Comparison of ENCODE assay signal across 8 cellular contexts in genomic region chr13:40682449-40683240, GRCh38. TPM values are rescaled to one million over a fixed set of nuclear protein-coding genes. Genes with fewer than 3 reads are reported as not detected.
DNase-seq lines count a peak whose midpoint lies in the region; ATAC-seq, FAIRE-seq and TF ChIP-seq lines count a peak whose summit lies in the region.

No MANE protein-coding gene starts in this region.

- no peak for TF ChIP-seq POLR2A in K562 (conservative IDR thresholded peaks at IDR 0.05)

- no peak overlapping the region for H2AFZ ChIP-seq in K562 (ENCODE audit: low read depth, low read length)

- DNase-seq in NCI-H2196 (lab: John Stamatoyannopoulos, UW; ENCODE audit: unreplicated experiment) (peak; percentile 31), NCI-H2196 treated with DMSO at 0.1 percent for 48 hours (lab: John Stamatoyannopoulos, UW; ENCODE audit: unreplicated experiment) (no peak), NCI-H1694 (lab: John Stamatoyannopoulos, UW) (peak; percentile 42), K562 (ENCODE audit: extremely low read depth in 1 of 4, low spot score in 3 of 4) (no peak), lung microvascular endothelial cell (ENCODE audit: low read depth in 2 of 2) (peak; percentile 37 to 50), OCI-M2 (lab: John Stamatoyannopoulos, UW; ENCODE audit: unreplicated experiment) (no peak), NCI-H1436 (lab: John Stamatoyannopoulos, UW) (no peak)

- CTCF ChIA-PET in K562 (lab: Yijun Ruan, JAX; ENCODE audit: low intra/inter-chr PET ratio) = interaction anchor here (0.6 to 1.3 kb wide), 4 partner anchors 39 to 740 kb away, joined by 3 to 10 read pairs (median 6); no protein-coding TSS in a partner anchor

- no peaks in the 10 kb centered on the region for H3K9me1 ChIP-seq in K562 (ENCODE audit: control insufficient read depth, insufficient read depth, low read length)

- BruUV-seq in K562 (replicated peaks; lab: Mats Ljungman, UMichigan) = no TSS peak

- no peaks in the 10 kb centered on the region for H3K79me2 ChIP-seq in K562 (ENCODE audit: control insufficient read depth, insufficient read depth, low read length)

- TF ChIP-seq EP300 in K562 (IDR thresholded peaks at IDR 0.05; ENCODE audit: low read length) = no peak

- intact Hi-C loops in K562 (cut with micrococcal nuclease) = loop anchor here (2.0 to 10.0 kb wide), 3 partner anchors 614 to 998 kb away; no protein-coding TSS in a partner anchor

- no peaks in the 10 kb centered on the region for H3K9me3 ChIP-seq in K562 (replicated peaks; ENCODE audit: control insufficient read depth, insufficient read depth, low read depth, low read length)

- no peak for ATAC-seq in K562
- ATAC-seq in HG03097 (IDR thresholded peaks at IDR 0.05; ENCODE audit: low FRiP score, unreplicated experiment) = no peak

- POLR2A ChIA-PET in K562 (lab: Yijun Ruan, JAX) = no interaction called here

- no peak overlapping the region for H3K4me2 ChIP-seq in K562 (ENCODE audit: insufficient read depth, low read length)

- in situ Hi-C loops in K562 (cut with MboI) = loop anchor here (25.0 kb wide), 2 partner anchors 620 to 1695 kb away; partner anchors contain the start of gene STOML3

- 18% methylated on average over 10 of the region's 11 CpGs for WGBS in K562 (ENCODE audit: insufficient coverage, low coverage, missing lambda C conversion rate)

- TF ChIP-seq RAD21 in K562 (CRISPR knock-in tag; conservative IDR thresholded peaks at IDR 0.05 in 1 of 2, IDR thresholded peaks at IDR 0.05 in 1 of 2) = peak; percentile 52 to 64

- peaks cover 6% of the 10 kb centered on the region; the same call in 1 of the 2 replicates for H4K20me1 ChIP-seq in K562 (replicated peaks; ENCODE audit: control insufficient read depth, insufficient read depth, low read length)

- peak in 1 of 3 experiments; percentile 57; a peak in 2 of 6 replicates for TF ChIP-seq CTCF in K562 (IDR thresholded peaks at IDR 0.05 in 2 of 3, conservative IDR thresholded peaks at IDR 0.05 in 1 of 3; ENCODE audit: insufficient read depth in 2 of 3, low read depth in 1 of 3, low read length in 3 of 3)

- H3K36me3 ChIP-seq in K562 (ENCODE audit: control insufficient read depth, insufficient read depth, low read length) = no peaks in the 10 kb centered on the region

- H3K4me1 ChIP-seq in K562 (replicated peaks in 1 of 2; ENCODE audit: control insufficient read depth in 2 of 2, insufficient read depth in 2 of 2, low read length in 2 of 2) = peaks cover 0 to 7% of the 10 kb centered on the region in 2 experiments; a peak in 2 of 5 replicates

- H3K27me3 ChIP-seq in K562 (ENCODE audit: control insufficient read depth in 2 of 2, insufficient read depth in 2 of 2, low read length in 2 of 2) = peaks cover 3 to 4% of the 10 kb centered on the region in 2 experiments; a peak in 3 of 5 replicates

- H3K27ac ChIP-seq in K562 (ENCODE audit: extremely low read depth, low read depth, low read length) = no peak overlapping the region

- H3K9ac ChIP-seq in K562 (ENCODE audit: insufficient read depth in 1 of 2, low read depth in 2 of 2, low read length in 2 of 2) = no peak overlapping the region

- no peak for FAIRE-seq in K562 (lab: Jason Lieb, UNC)

- no peak overlapping the region for H3K4me3 ChIP-seq in K562

TF ChIP-seq in K562, 482 proteins besides CTCF, POLR2A, EP300 and RAD21:
- TF ChIP-seq CBX2 (IDR thresholded peaks at IDR 0.05; ENCODE audit: insufficient read depth, low read length, poor library complexity, severe bottlenecking) (no peak), SMARCB1 (IDR thresholded peaks at IDR 0.05; ENCODE audit: insufficient read length, low read depth) (no peak), ZFP91 (CRISPR knock-in tag; IDR thresholded peaks at IDR 0.05) (no peak), NUFIP1 (IDR thresholded peaks at IDR 0.05; ENCODE audit: partially characterized antibody) (no peak), CCNT2 (IDR thresholded peaks at IDR 0.05; ENCODE audit: borderline replicate concordance, extremely low read depth, insufficient read length, low read depth, low read length) (no peak), FOXJ3 (CRISPR knock-in tag; IDR thresholded peaks at IDR 0.05) (no peak), RFX5 (IDR thresholded peaks at IDR 0.05; ENCODE audit: low read depth, low read length) (no peak)

RNA-seq across cellular contexts. Expression of gene FOXO1, which starts 16.2 kb away (rescaled TPM):
- 1.1 and 2.1 TPM in 2 replicates for total RNA-seq in K562 (2011; cell fraction: chromatin; rRNA removed; ENCODE audit: low replicate concordance)
- total RNA-seq in K562 (2011; cell fraction: nucleolus; rRNA removed) = 1.2 TPM in 2 replicates
- 1.5 and 2.4 TPM in 2 replicates for total RNA-seq in K562 (2011; cell fraction: nucleoplasm; rRNA removed)
- total RNA-seq in K562 (2014; rRNA removed) (0.18 and 0.33 TPM in 2 replicates), K562 (2014; rRNA removed; fragmentation: Illumina TruSeq; extraction: Trizol) (0.25 and 0.41 TPM in 2 replicates), K562 (2015; rRNA removed; fragmentation: Illumina TruSeq; extraction: Trizol) (0.04 and 0.15 TPM in 2 replicates), K562 (2021) (0.67 and 0.73 TPM in 2 replicates), lung microvascular endothelial cell (16.8 and 21.6 TPM in 2 replicates)
- polyA plus RNA-seq in K562 (2011; rRNA removed) (0.53 and 1.2 TPM in 2 replicates), K562 (2014; fragmentation: Illumina TruSeq; extraction: Trizol) (0.43 and 0.48 TPM in 2 replicates), K562 (2014; fragmentation: Nextera tagmentation; extraction: Ambion mirVana) (under 1 TPM; 0.10 to 0.20 TPM), K562 (2014; rRNA removed) (0.13 and 0.36 TPM in 2 replicates)
- polyA plus RNA-seq in K562 (2011; cell fraction: cytosol; rRNA removed) = 0.51 and 0.83 TPM in 2 replicates
- polyA plus RNA-seq in K562 (2011; cell fraction: nucleus; rRNA removed) = 0.58 and 1.2 TPM in 2 replicates
- 0.18 and 0.20 TPM in 2 replicates for polyA plus RNA-seq in K562 (2012)
- 1.1 and 3.7 TPM in 2 replicates for polyA minus RNA-seq in K562 (2011; rRNA and poly(A)+ RNA removed)
- 1.4 and 1.5 TPM in 2 replicates for polyA minus RNA-seq in K562 (2011; cell fraction: cytosol; rRNA and poly(A)+ RNA removed)
- 0.54 and 1.7 TPM in 2 replicates for polyA minus RNA-seq in K562 (2011; cell fraction: nucleus; rRNA and poly(A)+ RNA removed)

Comparison
In these comparisons a context has a peak if more than half of its experiments do, and no peak if none do; other contexts are left out.
1. DNase-seq: peak in NCI-H2196 (single experiment), NCI-H1694 (single experiment) and lung microvascular endothelial cell (2 of 2); none in NCI-H2196 treated with DMSO at 0.1 percent for 48 hours (single experiment), K562 (0 of 4), OCI-M2 (single experiment) and NCI-H1436 (single experiment).